ENCODE assay signal across 5 cellular contexts in the genomic region with DNA sequence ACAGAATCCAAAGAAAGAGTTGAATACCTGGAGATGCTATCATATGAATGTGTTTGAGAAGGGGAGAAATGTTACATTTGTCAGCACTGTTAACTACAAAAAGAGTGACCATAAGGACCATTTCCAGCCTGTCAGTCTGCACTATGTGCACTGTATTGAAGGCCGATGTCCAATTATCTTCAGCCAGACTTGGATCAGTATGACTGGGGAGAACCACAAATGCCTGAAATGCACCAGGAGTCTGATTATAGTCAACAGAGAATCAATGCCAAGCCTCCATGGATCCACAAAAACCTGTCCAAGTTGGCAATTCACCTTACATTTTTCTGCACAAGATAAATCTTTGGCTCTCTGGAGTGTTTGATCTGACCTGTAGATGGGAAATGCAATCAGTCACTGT.
"Had no signal": no experiment of that assay in that cellular context is flagged by ENCODE, and none has a peak within 500 bp of the region (broad histone marks: within the 10 kb centered on the region; RNA-seq: fewer than 3 reads in every experiment).

No MANE protein-coding gene starts in this region.

- H3K4me2 ChIP-seq: GM23338 had no signal

- DNase-seq: H9, HCEC 1CT, IMR-90 had no signal

- H3K4me3 Mint-ChIP-seq: GM23338, H9 had no signal

- H3K4me1 Mint-ChIP-seq: GM23338, H9 had no signal

- H3K27ac Mint-ChIP-seq: GM23338, H9 had no signal

- H3K4me3 ChIP-seq: GM23338, K562 had no signal
